Comparison of ENCODE assay signal across 22 cellular contexts in genomic region chr10:69835875-69836727, GRCh38. TPM values are rescaled to one million over a fixed set of nuclear protein-coding genes. Genes with fewer than 3 reads are reported as not detected.
DNase-seq lines count a peak whose midpoint lies in the region; ATAC-seq and TF ChIP-seq lines count a peak whose summit lies in the region.
"Had no signal": no experiment of that assay in that cellular context is flagged by ENCODE, and none has a peak within 500 bp of the region (broad histone marks: within the 10 kb centered on the region; RNA-seq: fewer than 3 reads in every experiment).

No MANE protein-coding gene starts in this region.

- H3K4me1 ChIP-seq in SK-N-SH (ENCODE audit: control insufficient read depth in 1 of 2, insufficient read depth in 2 of 2, low read depth in 1 of 2, low read length in 1 of 2) (peaks cover 18 to 29% of the 10 kb centered on the region in 2 experiments; a peak in 3 of 4 replicates), SJCRH30 (0 out of 2 replicates have a peak, but pooled peaks cover 4% of the 10 kb centered on the region)
- H3K4me1 ChIP-seq: foreskin keratinocyte, left lung, right lobe of liver, upper lobe of right lung had no signal

- peaks cover 24% of the 10 kb centered on the region for H3K4me1 Mint-ChIP-seq in nephron
- H3K4me1 Mint-ChIP-seq: activated T-helper 17 cell treated with anti-CD3 and anti-CD28 coated beads, Interleukin-2, amount 50 U/mL, for 72 hours had no signal

- H3K4me3 Mint-ChIP-seq in nephron = no peak overlapping the region
- H3K4me3 Mint-ChIP-seq: activated T-helper 17 cell treated with anti-CD3 and anti-CD28 coated beads, Interleukin-2, amount 50 U/mL, for 72 hours had no signal

- H3K36me3 ChIP-seq in SK-N-SH (replicated peaks in 1 of 2; ENCODE audit: control insufficient read depth in 1 of 2, insufficient read depth in 2 of 2, low read length in 1 of 2) (no peaks in the 10 kb centered on the region), SJCRH30 (no peaks in the 10 kb centered on the region)
- H3K36me3 ChIP-seq: left lung, right lobe of liver, upper lobe of right lung had no signal

- H3K79me2 ChIP-seq in SK-N-SH (ENCODE audit: insufficient read depth) = peaks cover 7% of the 10 kb centered on the region; the same call in 1 of the 2 replicates

- H3K27ac ChIP-seq in SK-N-SH (ENCODE audit: low read depth in 2 of 2, low read length in 1 of 2) = no peak overlapping the region
- no peak overlapping the region for H3K27ac ChIP-seq in SJCRH30
- H3K27ac ChIP-seq: C4-2B, epithelial cell of prostate, foreskin keratinocyte, left lung, right lobe of liver, upper lobe of right lung had no signal

- WGBS in SK-N-SH (ENCODE audit: low lambda C conversion rate) = 84% methylated on average over 6 of the region's 8 CpGs

- POLR2A ChIA-PET in SK-N-SH (lab: Yijun Ruan, JAX) = interaction anchor here (0.9 kb wide), 1 partner anchor 310 kb away, joined by 3 read pairs; the partner anchor contains the start of gene TYSND1

- H3K9me2 ChIP-seq in SK-N-SH = no peaks in the 10 kb centered on the region

- no peak overlapping the region for H3K4me2 ChIP-seq in SK-N-SH

- no peak for TF ChIP-seq EP300 in SK-N-SH (IDR thresholded peaks at IDR 0.05; ENCODE audit: borderline replicate concordance in 1 of 2, low read depth in 1 of 2, low read length in 1 of 2)

- CTCF ChIA-PET in SK-N-SH (lab: Yijun Ruan, JAX) = interaction anchor here (0.5 to 2.0 kb wide), 7 partner anchors 15 to 119 kb away, joined by 3 to 7 read pairs (median 3); no protein-coding TSS in a partner anchor

- H3K27me3 ChIP-seq in SK-N-SH (ENCODE audit: insufficient read depth) (no peaks in the 10 kb centered on the region), SJCRH30 (no peaks in the 10 kb centered on the region)
- H3K27me3 ChIP-seq: right lobe of liver, upper lobe of right lung had no signal

- H3K9me3 ChIP-seq in SK-N-SH (no peaks in the 10 kb centered on the region), SJCRH30 (replicated peaks) (no peaks in the 10 kb centered on the region)
- H3K9me3 ChIP-seq: left lung, right lobe of liver, upper lobe of right lung had no signal

- no peak overlapping the region for H3K4me3 ChIP-seq in SK-N-SH (ENCODE audit: low read depth in 2 of 2, low read length in 1 of 2)
- no peak overlapping the region for H3K4me3 ChIP-seq in NB4 (ENCODE audit: low read depth, low read length)
- no peak overlapping the region for H3K4me3 ChIP-seq in SJCRH30
- H3K4me3 ChIP-seq: K562, left lung, right lobe of liver, upper lobe of right lung had no signal

- peaks cover 5% of the 10 kb centered on the region for H3K27me3 Mint-ChIP-seq in nephron (ENCODE audit: low read depth)

- no peak overlapping the region for H3K9ac ChIP-seq in SK-N-SH

- TF ChIP-seq POLR2A in NB4 (IDR thresholded peaks at IDR 0.05; ENCODE audit: extremely low read depth, insufficient read length) = no peak

- ATAC-seq in SK-N-SH treated with all-trans-retinoic acid at 6 μM for 48 hours (no peak), GM19452 (IDR thresholded peaks at IDR 0.05; ENCODE audit: unreplicated experiment) (no peak), GM18867 (IDR thresholded peaks at IDR 0.05; ENCODE audit: unreplicated experiment) (no peak)
- ATAC-seq: activated CD4-positive, CD25-positive, alpha-beta regulatory T cell treated with anti-CD3 and anti-CD28 coated beads, Interleukin-2, amount 50 U/mL, for 24 hours; activated T-helper 17 cell treated with anti-CD3 and anti-CD28 coated beads, Interleukin-2, amount 50 U/mL, for 72 hours; foreskin keratinocyte; K562; left lung; right lobe of liver; upper lobe of right lung had no signal

- no peaks in the 10 kb centered on the region for H3K36me3 Mint-ChIP-seq in nephron (ENCODE audit: low read depth)

- H4K20me1 ChIP-seq in SK-N-SH (ENCODE audit: insufficient read depth) = no peaks in the 10 kb centered on the region

- H3K9me3 Mint-ChIP-seq in nephron = no peaks in the 10 kb centered on the region
- H3K9me3 Mint-ChIP-seq: activated T-helper 17 cell treated with anti-CD3 and anti-CD28 coated beads, Interleukin-2, amount 50 U/mL, for 72 hours had no signal

- peaks cover 4% of the 10 kb centered on the region for H3F3A ChIP-seq in SK-N-SH (replicated peaks; ENCODE audit: insufficient read depth)

- TF ChIP-seq CTCF in SK-N-SH (IDR thresholded peaks at IDR 0.05) (no peak), NB4 (IDR thresholded peaks at IDR 0.05; ENCODE audit: low read depth, low read length) (no peak), nephron (IDR thresholded peaks at IDR 0.05; ENCODE audit: unreplicated experiment in 3 of 3) (no peak)

- H2AFZ ChIP-seq in SK-N-SH (ENCODE audit: low read depth) = no peak overlapping the region

- peak overlapping the region; percentile 67 to 69 (median 67) for H3K27ac Mint-ChIP-seq in nephron
- H3K27ac Mint-ChIP-seq: activated T-helper 17 cell treated with anti-CD3 and anti-CD28 coated beads, Interleukin-2, amount 50 U/mL, for 72 hours had no signal

- no peak for TF ChIP-seq RAD21 in SK-N-SH (IDR thresholded peaks at IDR 0.05; ENCODE audit: low read length)

- peak; percentile 41 for DNase-seq in SK-N-SH
- peak; percentile 26 for DNase-seq in NB4 (ENCODE audit: low read depth)
- DNase-seq in SJCRH30 = peak; percentile 33
- DNase-seq in activated CD4-positive, alpha-beta T cell treated with anti-CD3 and anti-CD28 coated beads for 48 hours = no peak
- DNase-seq: foreskin keratinocyte, H7, left lung, MV-4-11, occipital lobe, right lobe of liver, upper lobe of right lung had no signal

TF ChIP-seq in SK-N-SH, 30 proteins besides CTCF, POLR2A, EP300 and RAD21:
- TF ChIP-seq MAX (IDR thresholded peaks at IDR 0.05; ENCODE audit: low read depth) (no peak), GATA2 (CRISPR knock-in tag; IDR thresholded peaks at IDR 0.05) (no peak), NRF1 (IDR thresholded peaks at IDR 0.05; ENCODE audit: low read depth, low read length) (no peak), FOSL2 (IDR thresholded peaks at IDR 0.05; ENCODE audit: borderline replicate concordance, low read depth) (no peak), ELF1 (IDR thresholded peaks at IDR 0.05) (no peak), MXI1 (IDR thresholded peaks at IDR 0.05; ENCODE audit: low read depth, low read length) (no peak), PBX3 (IDR thresholded peaks at IDR 0.05) (no peak)

TF ChIP-seq in SK-N-SH treated with all-trans-retinoic acid at 6 μM for 48 hours, 23 proteins besides CTCF, POLR2A, EP300 and RAD21:
- TF ChIP-seq ZFP3 (CRISPR knock-in tag; IDR thresholded peaks at IDR 0.05) (no peak), BACH2 (CRISPR knock-in tag; IDR thresholded peaks at IDR 0.05; ENCODE audit: borderline replicate concordance) (no peak), ZNF70 (CRISPR knock-in tag; IDR thresholded peaks at IDR 0.05) (no peak)

RNA-seq across cellular contexts. Expression of gene COL13A1, which starts 34.4 kb away (rescaled TPM):
- polyA plus RNA-seq in SK-N-SH (2012; rRNA removed) = 21.0 and 26.7 TPM in 2 replicates
- polyA plus RNA-seq in SK-N-SH (2012; cell fraction: cytosol; rRNA removed) = 17.1 and 23.2 TPM in 2 replicates
- 37.4 and 37.6 TPM in 2 replicates for polyA plus RNA-seq in SK-N-SH (2012; cell fraction: nucleus; rRNA removed)
- 0.20 and 0.26 TPM in 2 replicates for total RNA-seq in SJCRH30 (2014; rRNA removed; shearing (Covaris generic))
- total RNA-seq: activated CD8-positive, alpha-beta memory T cell treated with anti-CD3 and anti-CD28 coated beads for 36 hours; activated T-helper 17 cell treated with anti-CD3 and anti-CD28 coated beads, Interleukin-2, amount 50 U/mL, for 72 hours; K562; T-helper 2 cell treated with Interferon-gamma antibody and Interleukin-4, amounts not matched to agents 100 ng/mL and 5 ng/mL, for 36 hours had no signal
- polyA plus RNA-seq: K562 had no signal
